ENCODE assay signal across 16 cellular contexts in genomic region chr19:18840288-18841260, GRCh38. TPM values are rescaled to one million over a fixed set of nuclear protein-coding genes. Genes with fewer than 3 reads are reported as not detected.
DNase-seq lines count a peak whose midpoint lies in the region; ATAC-seq lines count a peak whose summit lies in the region.
"Had no signal": no experiment of that assay in that cellular context is flagged by ENCODE, and none has a peak within 500 bp of the region (broad histone marks: within the 10 kb centered on the region; RNA-seq: fewer than 3 reads in every experiment).

No MANE protein-coding gene starts in this region.

- peaks cover 90% of the 10 kb centered on the region for H3K4me1 Mint-ChIP-seq in activated naive CD4-positive, alpha-beta T cell treated with anti-CD3 and anti-CD28 coated beads for 36 hours (ENCODE audit: low read depth)
- peaks cover 59% of the 10 kb centered on the region for H3K4me1 Mint-ChIP-seq in activated naive CD4-positive, alpha-beta T cell treated with anti-CD3 and anti-CD28 coated beads, Interleukin-2, amount 10 ng/mL, durations not matched to agents 7 days and 5 days
- H3K4me1 Mint-ChIP-seq in T-helper 17 cell (peaks cover 63% of the 10 kb centered on the region), immature natural killer cell (peaks cover 86 to 90% of the 10 kb centered on the region in 2 donors)
- H3K4me1 Mint-ChIP-seq in stimulated activated naive B cell treated with anti-CD40 and anti-IgM and Interleukin-4, amounts not matched to agents 10 μg/mL and 1 μg/mL and 100 μg/mL, for 72 hours: peaks cover 62 to 93% of the 10 kb centered on the region in 2 donors

- no peaks in the 10 kb centered on the region for H3K27me3 Mint-ChIP-seq in activated naive CD4-positive, alpha-beta T cell treated with anti-CD3 and anti-CD28 coated beads for 36 hours (ENCODE audit: low read depth)
- no peaks in the 10 kb centered on the region for H3K27me3 Mint-ChIP-seq in activated naive CD4-positive, alpha-beta T cell treated with anti-CD3 and anti-CD28 coated beads, Interleukin-2, amount 10 ng/mL, durations not matched to agents 7 days and 5 days
- no peaks in the 10 kb centered on the region for H3K27me3 Mint-ChIP-seq in T-helper 17 cell
- H3K27me3 Mint-ChIP-seq in immature natural killer cell (ENCODE audit: low read depth in 3 of 3): peaks cover 4 to 8% (median 7%) of the 10 kb centered on the region in 3 donors
- no peaks in the 10 kb centered on the region for H3K27me3 Mint-ChIP-seq in stimulated activated naive B cell treated with anti-CD40 and anti-IgM and Interleukin-4, amounts not matched to agents 10 μg/mL and 1 μg/mL and 100 μg/mL, for 72 hours

- H3K9me3 ChIP-seq in T-helper 17 cell (ENCODE audit: control insufficient read depth, low read length, poor library complexity, severe bottlenecking): no peaks in the 10 kb centered on the region
- H3K9me3 ChIP-seq: transverse colon had no signal

- DNase-seq in activated naive CD4-positive, alpha-beta T cell treated with anti-CD3 and anti-CD28 coated beads for 36 hours: no peak
- DNase-seq in activated naive CD4-positive, alpha-beta T cell treated with anti-CD3 and anti-CD28 coated beads, Interleukin-2, amount 10 ng/mL, durations not matched to agents 7 days and 5 days: no peak
- DNase-seq in T-helper 17 cell: no peak
- DNase-seq in immature natural killer cell: no peak
- no peak for DNase-seq in stimulated activated naive B cell treated with anti-CD40 and anti-IgM and Interleukin-4, amounts not matched to agents 10 μg/mL and 1 μg/mL and 100 μg/mL, for 72 hours
- no peak for DNase-seq in LoVo (ENCODE audit: low spot score)
- DNase-seq: DND-41; Kasumi-1; NCI-H2029; NCI-H82; stimulated activated CD4-positive, alpha-beta T cell treated with anti-CD3 and anti-CD28 coated beads, Interleukin-15, amount 100 ng/mL, for 24 hours; transverse colon had no signal

- no peak for ATAC-seq in T-helper 17 cell
- no peak for ATAC-seq in stimulated activated naive B cell treated with anti-CD40 and anti-IgM and Interleukin-4, amounts not matched to agents 10 μg/mL and 1 μg/mL and 100 μg/mL, for 72 hours (replicated peaks)
- ATAC-seq in HG02588 (IDR thresholded peaks at IDR 0.05; ENCODE audit: unreplicated experiment): no peak
- ATAC-seq in GM19328 (IDR thresholded peaks at IDR 0.05; ENCODE audit: unreplicated experiment): no peak
- ATAC-seq: Right ventricle myocardium inferior had no signal

- intact Hi-C loops in activated naive CD4-positive, alpha-beta T cell treated with anti-CD3 and anti-CD28 coated beads for 36 hours (cut with micrococcal nuclease): no loop called here

- peak overlapping the region; percentile 38 for H3K27ac Mint-ChIP-seq in activated naive CD4-positive, alpha-beta T cell treated with anti-CD3 and anti-CD28 coated beads for 36 hours
- no peak overlapping the region for H3K27ac Mint-ChIP-seq in activated naive CD4-positive, alpha-beta T cell treated with anti-CD3 and anti-CD28 coated beads, Interleukin-2, amount 10 ng/mL, durations not matched to agents 7 days and 5 days
- H3K27ac Mint-ChIP-seq in T-helper 17 cell (peak overlapping the region; percentile 92), immature natural killer cell (peak overlapping the region in 5 of 6 donors; percentile 62 to 75 (median 63))
- H3K27ac Mint-ChIP-seq in stimulated activated naive B cell treated with anti-CD40 and anti-IgM and Interleukin-4, amounts not matched to agents 10 μg/mL and 1 μg/mL and 100 μg/mL, for 72 hours: peak overlapping the region; percentile 87

- CTCF ChIA-PET in activated naive CD4-positive, alpha-beta T cell treated with anti-CD3 and anti-CD28 coated beads for 36 hours (lab: Charles Lee): interaction anchor here (0.6 to 1.4 kb wide), 3 partner anchors 8 to 369 kb away, joined by 3 to 6 read pairs (median 4); no protein-coding TSS in a partner anchor
- CTCF ChIA-PET in activated naive CD4-positive, alpha-beta T cell treated with anti-CD3 and anti-CD28 coated beads, Interleukin-2, amount 10 ng/mL, durations not matched to agents 7 days and 5 days (lab: Charles Lee): interaction anchor here (1.1 kb wide), 1 partner anchor 25 kb away, joined by 3 read pairs; no protein-coding TSS in a partner anchor

- no peaks in the 10 kb centered on the region for H3K9me3 Mint-ChIP-seq in activated naive CD4-positive, alpha-beta T cell treated with anti-CD3 and anti-CD28 coated beads for 36 hours
- no peaks in the 10 kb centered on the region for H3K9me3 Mint-ChIP-seq in activated naive CD4-positive, alpha-beta T cell treated with anti-CD3 and anti-CD28 coated beads, Interleukin-2, amount 10 ng/mL, durations not matched to agents 7 days and 5 days
- H3K9me3 Mint-ChIP-seq in immature natural killer cell: no peaks in the 10 kb centered on the region
- H3K9me3 Mint-ChIP-seq in stimulated activated naive B cell treated with anti-CD40 and anti-IgM and Interleukin-4, amounts not matched to agents 10 μg/mL and 1 μg/mL and 100 μg/mL, for 72 hours: no peaks in the 10 kb centered on the region

- no peak overlapping the region for H3K4me3 Mint-ChIP-seq in activated naive CD4-positive, alpha-beta T cell treated with anti-CD3 and anti-CD28 coated beads for 36 hours
- no peak overlapping the region for H3K4me3 Mint-ChIP-seq in activated naive CD4-positive, alpha-beta T cell treated with anti-CD3 and anti-CD28 coated beads, Interleukin-2, amount 10 ng/mL, durations not matched to agents 7 days and 5 days
- H3K4me3 Mint-ChIP-seq in T-helper 17 cell (peak overlapping the region; percentile 82), immature natural killer cell (peak overlapping the region in 4 of 5 donors; percentile 25 to 49 (median 28))
- H3K4me3 Mint-ChIP-seq in stimulated activated naive B cell treated with anti-CD40 and anti-IgM and Interleukin-4, amounts not matched to agents 10 μg/mL and 1 μg/mL and 100 μg/mL, for 72 hours: no peak overlapping the region

- peaks cover 32% of the 10 kb centered on the region for H3K36me3 Mint-ChIP-seq in activated naive CD4-positive, alpha-beta T cell treated with anti-CD3 and anti-CD28 coated beads for 36 hours (ENCODE audit: low read depth)
- H3K36me3 Mint-ChIP-seq in activated naive CD4-positive, alpha-beta T cell treated with anti-CD3 and anti-CD28 coated beads, Interleukin-2, amount 10 ng/mL, durations not matched to agents 7 days and 5 days: peaks cover 27% of the 10 kb centered on the region
- H3K36me3 Mint-ChIP-seq in T-helper 17 cell (ENCODE audit: low read depth) (no peaks in the 10 kb centered on the region), immature natural killer cell (no peaks in the 10 kb centered on the region)
- peaks cover 27 to 48% of the 10 kb centered on the region in 2 donors for H3K36me3 Mint-ChIP-seq in stimulated activated naive B cell treated with anti-CD40 and anti-IgM and Interleukin-4, amounts not matched to agents 10 μg/mL and 1 μg/mL and 100 μg/mL, for 72 hours

RNA-seq across cellular contexts. Expression of gene UPF1, which starts 8.8 kb away (rescaled TPM):
- 100 to 1,000 TPM in 1 of 2 experiments, 10 to 100 TPM in 1; 95.0 to 105 TPM for total RNA-seq in activated naive CD4-positive, alpha-beta T cell treated with anti-CD3 and anti-CD28 coated beads for 36 hours
- total RNA-seq in T-helper 17 cell: 100 to 1,000 TPM; 135 to 143 TPM
- polyA plus RNA-seq in immature natural killer cell: 10 to 100 TPM in 1 of 3 donors, 1 to 10 TPM in 2; 1.1 to 16.6 (median 5.2) TPM

RNA-seq across cellular contexts. Expression of gene COMP, which starts 49.5 kb away (rescaled TPM):
- total RNA-seq in activated naive CD4-positive, alpha-beta T cell treated with anti-CD3 and anti-CD28 coated beads for 36 hours: not detected
- total RNA-seq in T-helper 17 cell: not detected
- polyA plus RNA-seq in immature natural killer cell: not detected
- total RNA-seq: lung microvascular endothelial cell, Right ventricle myocardium inferior had no signal

RNA-seq across cellular contexts. Expression of gene CERS1, which starts 55.4 kb away (rescaled TPM):
- not detected for total RNA-seq in activated naive CD4-positive, alpha-beta T cell treated with anti-CD3 and anti-CD28 coated beads for 36 hours
- not detected for total RNA-seq in T-helper 17 cell
- polyA plus RNA-seq in immature natural killer cell: not detected
- total RNA-seq: transverse colon had no signal

Comparison
In these comparisons a context has a peak if more than half of its experiments do, and no peak if none do; other contexts are left out.
1. H3K4me3 Mint-ChIP-seq: peak in T-helper 17 cell (single experiment) and immature natural killer cell (4 of 5); none in activated naive CD4-positive, alpha-beta T cell treated with anti-CD3 and anti-CD28 coated beads for 36 hours (single experiment), activated naive CD4-positive, alpha-beta T cell treated with anti-CD3 and anti-CD28 coated beads, Interleukin-2, amount 10 ng/mL, durations not matched to agents 7 days and 5 days (single experiment) and stimulated activated naive B cell treated with anti-CD40 and anti-IgM and Interleukin-4, amounts not matched to agents 10 μg/mL and 1 μg/mL and 100 μg/mL, for 72 hours (0 of 2).